Comparison of ENCODE assay signal across 23 cellular contexts in the genomic region with DNA sequence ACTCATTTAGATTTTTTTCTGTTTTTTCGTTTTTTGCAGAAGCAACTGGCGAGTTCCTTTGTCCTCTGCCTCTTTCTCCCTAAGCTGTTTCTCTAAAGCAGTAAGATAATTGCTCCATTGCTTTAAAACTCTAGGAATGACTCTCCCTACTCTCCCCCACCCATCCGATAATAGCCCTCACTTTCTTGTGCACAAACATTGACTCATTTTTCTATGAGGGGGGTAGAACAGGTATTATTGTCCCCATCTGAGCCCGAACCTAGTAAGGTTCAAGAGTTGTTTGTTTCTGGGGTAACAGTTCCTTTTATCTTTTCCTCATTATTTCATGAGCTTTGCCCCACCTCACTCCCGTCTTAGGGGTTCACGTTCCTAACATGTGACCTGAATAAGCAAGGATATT.
"Had no signal": no experiment of that assay in that cellular context is flagged by ENCODE, and none has a peak within 500 bp of the region (broad histone marks: within the 10 kb centered on the region; RNA-seq: fewer than 3 reads in every experiment).

No MANE protein-coding gene starts in this region.

- H3K9me2 ChIP-seq: SK-N-SH had no signal

- H3K9me3 ChIP-seq: adrenal gland, breast epithelium, heart left ventricle, lower lobe of right lung, neutrophil, SK-N-SH, thoracic aorta, upper lobe of right lung had no signal

- H3K4me1 ChIP-seq: breast epithelium had no signal

- ATAC-seq: activated T-helper 17 cell treated with anti-CD3 and anti-CD28 coated beads, Interleukin-2, amount 50 U/mL, for 72 hours; heart left ventricle; left lobe of liver; lower lobe of right lung; natural killer cell; sciatic nerve; stimulated activated naive B cell treated with anti-CD40 and anti-IgM and Interleukin-4, amounts not matched to agents 10 μg/mL and 1 μg/mL and 100 μg/mL, for 72 hours; upper lobe of right lung had no signal

- H3K4me2 ChIP-seq: SK-N-SH had no signal

- H3K27me3 ChIP-seq: adrenal gland, breast epithelium, neutrophil, upper lobe of right lung had no signal

- H2AFZ ChIP-seq: parathyroid adenoma had no signal

- H3K9ac ChIP-seq: parathyroid adenoma, SK-N-SH had no signal

- H3K4me3 ChIP-seq: adrenal gland, breast epithelium, heart left ventricle, lower lobe of right lung, thoracic aorta, upper lobe of right lung had no signal

- H3K27ac ChIP-seq: adrenal gland, breast epithelium, heart left ventricle, lower lobe of right lung, neutrophil, parathyroid adenoma, thoracic aorta, upper lobe of right lung, WERI-Rb-1 had no signal

- DNase-seq: activated naive CD4-positive, alpha-beta T cell; activated T-cell treated with anti-CD3 and anti-CD28 coated beads, Interleukin-2, amount 50 U/mL, for 1 hour; adrenal gland; cerebellar nuclear complex; cortex of kidney; heart left ventricle; kidney; lower lobe of right lung; natural killer cell; SK-N-SH; stimulated activated CD4-positive, alpha-beta T cell treated with anti-CD3 and anti-CD28 coated beads, Interleukin-2, amount 100 ng/mL, for 48 hours; stimulated activated CD8-positive, alpha-beta memory T cell treated with anti-CD3 and anti-CD28 coated beads, Interleukin-4, amount 100 ng/mL, for 48 hours; stimulated activated naive B cell treated with anti-CD40 and anti-IgM and Interleukin-4, amounts not matched to agents 10 μg/mL and 1 μg/mL and 100 μg/mL, for 72 hours; T-helper 2 cell; upper lobe of right lung; WERI-Rb-1 had no signal

- H3K79me2 ChIP-seq: parathyroid adenoma had no signal

- H3K36me3 ChIP-seq: adrenal gland, breast epithelium, heart left ventricle, lower lobe of right lung, neutrophil, thoracic aorta, upper lobe of right lung, WERI-Rb-1 had no signal
